In genomic region chr12:132503611-132504204, GRCh38 we compare ENCODE assay signal across 16 cellular contexts. TPM values are rescaled to one million over a fixed set of nuclear protein-coding genes. Genes with fewer than 3 reads are reported as not detected.
DNase-seq lines count a peak whose midpoint lies in the region; ATAC-seq and TF ChIP-seq lines count a peak whose summit lies in the region.
"Had no signal": no experiment of that assay in that cellular context is flagged by ENCODE, and none has a peak within 500 bp of the region (broad histone marks: within the 10 kb centered on the region; RNA-seq: fewer than 3 reads in every experiment).

No MANE protein-coding gene starts in this region.

- CTCF ChIA-PET in activated CD8-positive, alpha-beta T cell treated with anti-CD3 and anti-CD28 coated beads for 36 hours (lab: Charles Lee): interaction anchor here (0.9 to 1.0 kb wide), 2 partner anchors 20 to 57 kb away, joined by 3 read pairs; no protein-coding TSS in a partner anchor
- CTCF ChIA-PET in SK-N-SH (lab: Yijun Ruan, JAX): no interaction called here

- H3K27ac Mint-ChIP-seq in natural killer cell (peak overlapping the region in 1 of 2 donors; percentile 18), glutamatergic neuron (ENCODE audit: unreplicated experiment) (peak overlapping the region; percentile 43)
- H3K27ac Mint-ChIP-seq in natural killer cell treated with Interleukin-12 subunit alpha and Interleukin-12 subunit beta and Interleukin-15 and Interleukin-18, amount 100 ng/mL, for 72 hours: no peak overlapping the region
- H3K27ac Mint-ChIP-seq in activated CD8-positive, alpha-beta T cell treated with anti-CD3 and anti-CD28 coated beads for 36 hours: peak overlapping the region; percentile 38
- H3K27ac Mint-ChIP-seq: activated naive CD8-positive, alpha-beta T cell treated with anti-CD3 and anti-CD28 coated beads, Interleukin-2, amount 10 ng/mL, durations not matched to agents 7 days and 5 days had no signal

- no peak overlapping the region for H3K9ac ChIP-seq in SK-N-SH

- TF ChIP-seq EP300 in SK-N-SH (IDR thresholded peaks at IDR 0.05; ENCODE audit: borderline replicate concordance in 1 of 2, low read depth in 1 of 2, low read length in 1 of 2): no peak

- no peaks in the 10 kb centered on the region for H3K27me3 Mint-ChIP-seq in natural killer cell (ENCODE audit: low read depth in 2 of 2)
- no peaks in the 10 kb centered on the region for H3K27me3 Mint-ChIP-seq in natural killer cell treated with Interleukin-12 subunit alpha and Interleukin-12 subunit beta and Interleukin-15 and Interleukin-18, amount 100 ng/mL, for 72 hours
- H3K27me3 Mint-ChIP-seq in activated CD8-positive, alpha-beta T cell treated with anti-CD3 and anti-CD28 coated beads for 36 hours: no peaks in the 10 kb centered on the region
- H3K27me3 Mint-ChIP-seq in glutamatergic neuron (ENCODE audit: unreplicated experiment): peaks cover 7% of the 10 kb centered on the region
- H3K27me3 Mint-ChIP-seq: activated naive CD8-positive, alpha-beta T cell treated with anti-CD3 and anti-CD28 coated beads, Interleukin-2, amount 10 ng/mL, durations not matched to agents 7 days and 5 days had no signal

- H3K4me3 Mint-ChIP-seq in natural killer cell (peak overlapping the region; percentile 28), glutamatergic neuron (ENCODE audit: unreplicated experiment) (no peak overlapping the region)
- H3K4me3 Mint-ChIP-seq in natural killer cell treated with Interleukin-12 subunit alpha and Interleukin-12 subunit beta and Interleukin-15 and Interleukin-18, amount 100 ng/mL, for 72 hours: no peak overlapping the region
- no peak overlapping the region for H3K4me3 Mint-ChIP-seq in activated CD8-positive, alpha-beta T cell treated with anti-CD3 and anti-CD28 coated beads for 36 hours
- H3K4me3 Mint-ChIP-seq: activated naive CD8-positive, alpha-beta T cell treated with anti-CD3 and anti-CD28 coated beads, Interleukin-2, amount 10 ng/mL, durations not matched to agents 7 days and 5 days had no signal

- no peaks in the 10 kb centered on the region for H3K36me3 Mint-ChIP-seq in natural killer cell
- no peaks in the 10 kb centered on the region for H3K36me3 Mint-ChIP-seq in natural killer cell treated with Interleukin-12 subunit alpha and Interleukin-12 subunit beta and Interleukin-15 and Interleukin-18, amount 100 ng/mL, for 72 hours
- H3K36me3 Mint-ChIP-seq in activated CD8-positive, alpha-beta T cell treated with anti-CD3 and anti-CD28 coated beads for 36 hours (ENCODE audit: low read depth): no peaks in the 10 kb centered on the region
- no peaks in the 10 kb centered on the region for H3K36me3 Mint-ChIP-seq in glutamatergic neuron (ENCODE audit: unreplicated experiment)
- H3K36me3 Mint-ChIP-seq: activated naive CD8-positive, alpha-beta T cell treated with anti-CD3 and anti-CD28 coated beads, Interleukin-2, amount 10 ng/mL, durations not matched to agents 7 days and 5 days had no signal

- TF ChIP-seq CTCF in natural killer cell (IDR thresholded peaks at IDR 0.05) (no peak), glutamatergic neuron (IDR thresholded peaks at IDR 0.05; ENCODE audit: partially characterized antibody, unreplicated experiment) (no peak), SK-N-SH (IDR thresholded peaks at IDR 0.05) (no peak)
- no peak for TF ChIP-seq CTCF in activated CD8-positive, alpha-beta T cell treated with anti-CD3 and anti-CD28 coated beads for 36 hours (IDR thresholded peaks at IDR 0.05)

- peaks cover 64% of the 10 kb centered on the region for H3K79me2 ChIP-seq in SK-N-SH (ENCODE audit: insufficient read depth)

- DNase-seq in natural killer cell: no peak
- DNase-seq in natural killer cell treated with Interleukin-12 subunit alpha and Interleukin-12 subunit beta and Interleukin-15 and Interleukin-18, amount 100 ng/mL, for 72 hours (ENCODE audit: low spot score): no peak
- no peak for DNase-seq in activated CD8-positive, alpha-beta T cell treated with anti-CD3 and anti-CD28 coated beads for 36 hours
- no peak for DNase-seq in glutamatergic neuron
- no peak for DNase-seq in NCI-H2196 treated with DMSO at 0.1 percent for 48 hours (lab: John Stamatoyannopoulos, UW; ENCODE audit: unreplicated experiment)
- DNase-seq in SK-N-SH: no peak
- no peak for DNase-seq in stimulated activated naive CD4-positive, alpha-beta T cell treated with Interleukin-2 at 50 U/mL for 16 hours (lab: John Stamatoyannopoulos, UW)
- DNase-seq: activated CD4-positive, alpha-beta T cell treated with anti-CD3 and anti-CD28 coated beads for 4 hours; activated naive CD8-positive, alpha-beta T cell treated with anti-CD3 and anti-CD28 coated beads, Interleukin-2, amount 10 ng/mL, durations not matched to agents 7 days and 5 days; cerebellar nuclear complex; DMS153; NCI-H1930; NCI-H524 treated with DMSO at 0.1 percent for 48 hours; SHP77 treated with DMSO at 0.1 percent for 48 hours had no signal

- no peak for TF ChIP-seq RAD21 in SK-N-SH (IDR thresholded peaks at IDR 0.05; ENCODE audit: low read length)

- H3K9me3 Mint-ChIP-seq in natural killer cell: no peaks in the 10 kb centered on the region
- H3K9me3 Mint-ChIP-seq in natural killer cell treated with Interleukin-12 subunit alpha and Interleukin-12 subunit beta and Interleukin-15 and Interleukin-18, amount 100 ng/mL, for 72 hours: no peaks in the 10 kb centered on the region
- no peaks in the 10 kb centered on the region for H3K9me3 Mint-ChIP-seq in activated CD8-positive, alpha-beta T cell treated with anti-CD3 and anti-CD28 coated beads for 36 hours
- H3K9me3 Mint-ChIP-seq in glutamatergic neuron (ENCODE audit: unreplicated experiment): peaks cover 7% of the 10 kb centered on the region
- H3K9me3 Mint-ChIP-seq: activated naive CD8-positive, alpha-beta T cell treated with anti-CD3 and anti-CD28 coated beads, Interleukin-2, amount 10 ng/mL, durations not matched to agents 7 days and 5 days had no signal

- H3K4me2 ChIP-seq in SK-N-SH: no peak overlapping the region

- no peak overlapping the region for H3K4me3 ChIP-seq in SK-N-SH (ENCODE audit: low read depth in 2 of 2, low read length in 1 of 2)
- H3K4me3 ChIP-seq: gastroesophageal sphincter had no signal

- no peak overlapping the region for H2AFZ ChIP-seq in SK-N-SH (ENCODE audit: low read depth)

- no peaks in the 10 kb centered on the region for H3K9me3 ChIP-seq in SK-N-SH
- H3K9me3 ChIP-seq: gastroesophageal sphincter had no signal

- H3K4me1 ChIP-seq in SK-N-SH (ENCODE audit: control insufficient read depth in 1 of 2, insufficient read depth in 2 of 2, low read depth in 1 of 2, low read length in 1 of 2): peaks cover 8 to 45% of the 10 kb centered on the region in 2 experiments; a peak in 2 of 4 replicates

- peaks cover 40 to 81% of the 10 kb centered on the region in 2 donors for H3K4me1 Mint-ChIP-seq in natural killer cell
- H3K4me1 Mint-ChIP-seq in natural killer cell treated with Interleukin-12 subunit alpha and Interleukin-12 subunit beta and Interleukin-15 and Interleukin-18, amount 100 ng/mL, for 72 hours (ENCODE audit: low read depth in 2 of 2): peaks cover 20 to 36% of the 10 kb centered on the region in 2 donors
- peaks cover 62% of the 10 kb centered on the region for H3K4me1 Mint-ChIP-seq in activated CD8-positive, alpha-beta T cell treated with anti-CD3 and anti-CD28 coated beads for 36 hours (ENCODE audit: low read depth)
- peaks cover 33% of the 10 kb centered on the region for H3K4me1 Mint-ChIP-seq in glutamatergic neuron (ENCODE audit: low read depth, unreplicated experiment)

- H4K20me1 ChIP-seq in SK-N-SH (ENCODE audit: insufficient read depth): peaks cover 92% of the 10 kb centered on the region

- intact Hi-C loops in natural killer cell (cut with micrococcal nuclease): no loop called here
- intact Hi-C loops in activated CD8-positive, alpha-beta T cell treated with anti-CD3 and anti-CD28 coated beads for 36 hours (cut with micrococcal nuclease): no loop called here

- no peaks in the 10 kb centered on the region for H3K9me2 ChIP-seq in SK-N-SH

- POLR2A ChIA-PET in activated CD8-positive, alpha-beta T cell treated with anti-CD3 and anti-CD28 coated beads for 36 hours (lab: Charles Lee): no interaction called here
- POLR2A ChIA-PET in SK-N-SH (lab: Yijun Ruan, JAX): interaction anchor here (1.0 kb wide), 1 partner anchor 8 kb away, joined by 3 read pairs; no protein-coding TSS in a partner anchor

- H3K27ac ChIP-seq in SK-N-SH (ENCODE audit: low read depth in 2 of 2, low read length in 1 of 2): no peak overlapping the region; a peak in 1 of 4 replicates

- H3F3A ChIP-seq in SK-N-SH (replicated peaks; ENCODE audit: insufficient read depth): no peaks in the 10 kb centered on the region

- no peaks in the 10 kb centered on the region for H3K27me3 ChIP-seq in SK-N-SH (ENCODE audit: insufficient read depth)
- H3K27me3 ChIP-seq: gastroesophageal sphincter had no signal

- 87% methylated on average over 4 of the region's 5 CpGs for WGBS in SK-N-SH (ENCODE audit: low lambda C conversion rate)

- no peaks in the 10 kb centered on the region for H3K36me3 ChIP-seq in SK-N-SH (replicated peaks in 1 of 2; ENCODE audit: control insufficient read depth in 1 of 2, insufficient read depth in 2 of 2, low read length in 1 of 2)

- ATAC-seq in natural killer cell (no peak), GM19395 (IDR thresholded peaks at IDR 0.05; ENCODE audit: unreplicated experiment) (no peak)
- ATAC-seq in natural killer cell treated with Interleukin-12 subunit alpha and Interleukin-12 subunit beta and Interleukin-15 and Interleukin-18, amount 100 ng/mL, for 72 hours: no peak
- no peak for ATAC-seq in activated CD8-positive, alpha-beta T cell treated with anti-CD3 and anti-CD28 coated beads for 36 hours
- ATAC-seq: gastroesophageal sphincter had no signal

TF ChIP-seq in SK-N-SH, 30 proteins besides CTCF, POLR2A, EP300 and RAD21 (continues in another document):
- TF ChIP-seq FOSL2 (IDR thresholded peaks at IDR 0.05; ENCODE audit: borderline replicate concordance, low read depth): no peak
- no peak for TF ChIP-seq TEAD4 (IDR thresholded peaks at IDR 0.05; ENCODE audit: borderline replicate concordance, insufficient read depth)

RNA-seq across cellular contexts. Expression of gene FBRSL1, which starts 13.8 kb away (rescaled TPM):
- 10 to 100 TPM; 67.5 to 78.0 (median 76.2) TPM for total RNA-seq in natural killer cell
- total RNA-seq in natural killer cell treated with Interleukin-12 subunit alpha and Interleukin-12 subunit beta and Interleukin-15 and Interleukin-18, amount 100 ng/mL, for 72 hours: 10 to 100 TPM; 38.0 to 91.5 TPM
- total RNA-seq in activated CD8-positive, alpha-beta T cell treated with anti-CD3 and anti-CD28 coated beads for 36 hours: 10 to 100 TPM; 41.4 to 48.1 TPM
- total RNA-seq in glutamatergic neuron (ENCODE audit: unreplicated experiment): 211 TPM
- 3.3 and 5.5 TPM in 2 replicates for polyA plus RNA-seq in SK-N-SH (2012; rRNA removed)
- polyA plus RNA-seq in SK-N-SH (2012; cell fraction: cytosol; rRNA removed): 3.2 and 4.9 TPM in 2 replicates
- 29.5 and 88.3 TPM in 2 replicates for polyA plus RNA-seq in SK-N-SH (2012; cell fraction: nucleus; rRNA removed)

Comparison
In these comparisons a context has a peak if more than half of its experiments do, and no peak if none do; other contexts are left out.
1. H3K27ac Mint-ChIP-seq: peak in activated CD8-positive, alpha-beta T cell treated with anti-CD3 and anti-CD28 coated beads for 36 hours (single experiment) and glutamatergic neuron (single experiment); none in natural killer cell treated with Interleukin-12 subunit alpha and Interleukin-12 subunit beta and Interleukin-15 and Interleukin-18, amount 100 ng/mL, for 72 hours (0 of 2).